22 cellular contexts compared by ENCODE assay signal in the genomic region with DNA sequence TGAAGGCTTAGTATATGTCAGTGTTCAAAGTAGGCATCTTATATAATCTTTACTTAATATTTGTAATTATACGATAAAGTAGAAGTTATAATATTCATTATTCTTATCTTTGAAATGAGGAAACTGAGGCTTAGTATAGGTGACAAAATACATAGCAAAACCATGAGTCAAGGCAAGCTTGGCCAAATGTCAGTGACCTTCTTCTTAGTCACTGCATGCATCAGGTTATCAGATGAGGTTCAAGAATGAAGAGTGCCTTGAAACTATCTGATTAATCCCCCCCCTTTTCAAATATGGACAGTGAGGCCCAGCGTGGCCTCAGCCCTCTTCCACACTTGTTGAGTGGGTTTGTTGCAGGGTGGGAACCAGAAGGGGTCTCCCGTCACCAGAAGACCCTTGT. TPM values are rescaled to one million over a fixed set of nuclear protein-coding genes. Genes with fewer than 3 reads are reported as not detected.
A peak's percentile ranks its signal among the peaks of the same experiment; 100 is the strongest.
DNase-seq lines count a peak whose midpoint lies in the region; ATAC-seq and TF ChIP-seq lines count a peak whose summit lies in the region.
"Had no signal": no experiment of that assay in that cellular context is flagged by ENCODE, and none has a peak within 500 bp of the region (broad histone marks: within the 10 kb centered on the region; RNA-seq: fewer than 3 reads in every experiment).

No MANE protein-coding gene starts in this region.

- no peak overlapping the region for H3K4me2 ChIP-seq in DND-41 (ENCODE audit: insufficient read depth, low read length)
- H3K4me2 ChIP-seq in PC-9: peak overlapping the region; percentile 23; the same call in 1 of the 2 replicates

- H3K79me2 ChIP-seq in DND-41 (ENCODE audit: insufficient read depth, low read length) (no peaks in the 10 kb centered on the region), PC-9 (ENCODE audit: low read depth) (no peaks in the 10 kb centered on the region)

- H3K4me1 ChIP-seq in DND-41 (ENCODE audit: insufficient read depth, low read length) (peaks cover 60% of the 10 kb centered on the region), PC-9 (replicated peaks; ENCODE audit: insufficient read depth) (peaks cover 47% of the 10 kb centered on the region), heart left ventricle (peaks cover 0 to 4% (median 0%) of the 10 kb centered on the region in 12 donors)
- H3K4me1 ChIP-seq: ascending aorta had no signal

- H3K9me2 ChIP-seq in PC-9 (ENCODE audit: insufficient read depth): no peaks in the 10 kb centered on the region

- 91 to 97% (median 94%) methylated on average over 3 of the region's 3 CpGs for WGBS in heart left ventricle, 4 donors

- BruUV-seq in PC-9 (replicated peaks; lab: Mats Ljungman, UMichigan): no TSS peak

- H3K4me3 ChIP-seq in DND-41 (ENCODE audit: low read depth in 1 of 2, low read length in 2 of 2): no peak overlapping the region
- H3K4me3 ChIP-seq in PC-9: no peak overlapping the region
- H3K4me3 ChIP-seq in heart left ventricle: no peak overlapping the region
- H3K4me3 ChIP-seq: ascending aorta had no signal

- H3K36me3 ChIP-seq in DND-41 (ENCODE audit: insufficient read depth, low read length): no peaks in the 10 kb centered on the region
- H3K36me3 ChIP-seq in PC-9 (ENCODE audit: low read depth): no peaks in the 10 kb centered on the region
- no peaks in the 10 kb centered on the region for H3K36me3 ChIP-seq in heart left ventricle
- H3K36me3 ChIP-seq: ascending aorta had no signal

- H3K9me3 ChIP-seq in DND-41 (ENCODE audit: insufficient read depth, low read length, severe bottlenecking) (no peaks in the 10 kb centered on the region), PC-9 (ENCODE audit: insufficient read depth, low read depth) (no peaks in the 10 kb centered on the region), heart left ventricle (no peaks in the 10 kb centered on the region)
- H3K9me3 ChIP-seq: ascending aorta had no signal

- TF ChIP-seq POLR2A in heart left ventricle (IDR thresholded peaks at IDR 0.05): no peak

- CTCF ChIA-PET in PC-9 (lab: Charles Lee): no interaction called here

- H3F3A ChIP-seq in PC-9 (ENCODE audit: insufficient read depth, low read depth): peaks cover 28% of the 10 kb centered on the region

- POLR2A ChIA-PET in PC-9 (lab: Charles Lee; ENCODE audit: unreplicated experiment): no interaction called here

- no peak overlapping the region for H3K9ac ChIP-seq in DND-41 (ENCODE audit: low read depth, low read length)

- H4K20me1 ChIP-seq in DND-41 (ENCODE audit: insufficient read depth, low read length) (no peaks in the 10 kb centered on the region), PC-9 (ENCODE audit: insufficient read depth) (no peaks in the 10 kb centered on the region)

- TF ChIP-seq CTCF in DND-41 (IDR thresholded peaks at IDR 0.05; ENCODE audit: borderline replicate concordance, extremely low read depth, low read length, poor library complexity, severe bottlenecking) (no peak), PC-9 (conservative IDR thresholded peaks at IDR 0.05) (no peak), heart left ventricle (IDR thresholded peaks at IDR 0.05) (no peak)

- intact Hi-C loops in PC-9 (cut with micrococcal nuclease; ENCODE audit: unreplicated experiment): no loop called here
- intact Hi-C loops in heart left ventricle (cut with DNase I): no loop called here

- H3K27ac ChIP-seq in DND-41 (ENCODE audit: low read length) (peak overlapping the region; percentile 81), PC-9 (no peak overlapping the region), heart left ventricle (no peak overlapping the region)
- H3K27ac ChIP-seq: ascending aorta had no signal

- no peaks in the 10 kb centered on the region for H3K27me3 ChIP-seq in DND-41 (ENCODE audit: insufficient read depth, low read length, poor library complexity)
- no peaks in the 10 kb centered on the region for H3K27me3 ChIP-seq in PC-9 (ENCODE audit: insufficient read depth, low read depth)
- peaks cover 0 to 5% (median 0%) of the 10 kb centered on the region in 9 donors for H3K27me3 ChIP-seq in heart left ventricle
- H3K27me3 ChIP-seq: ascending aorta had no signal

- DNase-seq in DND-41 (no peak), HCEC 1CT (peak; percentile 40), PC-9 (no peak), glomerular visceral epithelial cell (ENCODE audit: extremely low spot score) (peak; percentile 8), NCI-H2227 treated with DMSO at 0.1 percent for 48 hours (lab: John Stamatoyannopoulos, UW) (no peak), heart left ventricle (no peak)
- DNase-seq: activated CD4-positive, alpha-beta T cell treated with anti-CD3 and anti-CD28 coated beads for 1 hour; activated gamma-delta T cell treated with Interleukin-2 at 50 U/mL for 16 hours; cerebellar nuclear complex; effector memory CD4-positive, alpha-beta T cell; hippocampal formation; kidney; MV-4-11; NCI-H2029; NCI-H446 treated with DMSO at 0.1 percent for 48 hours; posterior cingulate gyrus; SHP77 treated with DMSO at 0.1 percent for 48 hours; stimulated activated CD4-positive, alpha-beta T cell treated with anti-CD3 and anti-CD28 coated beads, Interleukin-2, amount 100 ng/mL, for 24 hours; substantia nigra had no signal

- ATAC-seq in DND-41 (ENCODE audit: insufficient read depth, low read depth) (no peak), GM18868 (IDR thresholded peaks at IDR 0.05; ENCODE audit: unreplicated experiment) (no peak), heart left ventricle (no peak)
- ATAC-seq: natural killer cell treated with Interleukin-12 subunit alpha and Interleukin-12 subunit beta and Interleukin-15 and Interleukin-18, amount 100 ng/mL, for 72 hours had no signal

- H2AFZ ChIP-seq in DND-41 (ENCODE audit: low read depth, low read length) (no peak overlapping the region), PC-9 (no peak overlapping the region)

RNA-seq across cellular contexts. Expression of gene PMAIP1, which starts 59.3 kb away (rescaled TPM):
- total RNA-seq in PC-9 (2021) (16.5 and 17.0 TPM in 2 replicates), heart left ventricle (1 to 10 TPM in 2 of 9 donors, under 1 TPM in 5, not detected in 2; 0.15 to 1.8 (median 0.37) TPM)
- polyA plus RNA-seq in heart left ventricle: under 1 TPM; 0.15 to 0.40 TPM
- total RNA-seq: ascending aorta had no signal

Comparison
In these comparisons a context has a peak if more than half of its experiments do, and no peak if none do; other contexts are left out.
1. DNase-seq: peak in HCEC 1CT (single experiment) and glomerular visceral epithelial cell (single experiment); none in DND-41 (single experiment), PC-9 (0 of 2), NCI-H2227 treated with DMSO at 0.1 percent for 48 hours (single experiment) and heart left ventricle (0 of 5).